8 cellular contexts compared by ENCODE assay signal in the genomic region with DNA sequence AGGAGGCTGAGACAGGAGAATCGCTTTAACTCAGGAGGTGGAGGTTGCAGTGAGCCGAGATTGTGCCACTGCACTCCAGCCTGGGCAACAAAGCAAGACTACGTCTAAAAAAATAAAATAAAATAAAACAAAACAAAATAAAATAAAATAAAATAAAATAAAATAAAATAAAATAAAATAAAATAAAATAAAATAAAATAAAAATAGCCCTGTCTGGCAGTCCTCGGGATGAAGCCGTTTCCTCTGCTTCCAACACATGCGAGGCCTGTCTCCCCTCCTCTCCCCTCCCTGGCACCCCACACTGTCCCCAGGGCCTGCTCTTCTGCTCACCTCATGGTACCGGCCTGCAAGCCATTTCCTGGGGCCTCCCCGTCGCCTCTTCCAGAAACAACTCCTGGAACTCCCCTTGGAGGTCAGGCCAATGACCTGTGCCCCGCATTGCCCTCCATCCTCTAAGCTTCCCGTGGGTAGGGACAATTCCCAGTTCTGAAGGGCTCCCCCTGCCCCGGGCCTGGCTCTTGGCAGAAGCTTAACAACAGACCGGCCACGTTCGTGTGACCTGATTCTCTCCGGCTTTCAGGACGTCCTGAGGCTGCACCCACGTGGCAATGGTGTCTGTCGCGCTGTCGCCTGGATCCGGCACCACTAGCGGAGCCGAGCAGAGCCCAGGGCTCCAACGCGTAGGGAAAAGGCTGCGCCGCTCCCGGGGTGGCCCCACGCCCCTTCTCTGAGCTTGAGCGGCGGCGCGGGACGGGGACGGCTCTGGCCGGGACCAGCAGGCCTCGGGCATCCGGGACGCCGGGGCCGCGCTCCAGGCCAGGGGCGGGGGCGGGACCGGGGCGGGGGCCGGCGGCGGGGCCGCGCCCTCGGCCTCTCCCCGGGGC. TPM values are rescaled to one million over a fixed set of nuclear protein-coding genes. Genes with fewer than 3 reads are reported as not detected.
A peak's percentile ranks its signal among the peaks of the same experiment; 100 is the strongest.
DNase-seq lines count a peak whose midpoint lies in the region; ATAC-seq, FAIRE-seq and TF ChIP-seq lines count a peak whose summit lies in the region.

No MANE protein-coding gene starts in this region.

- H3K27me3 Mint-ChIP-seq in activated naive CD4-positive, alpha-beta T cell treated with anti-CD3 and anti-CD28 coated beads for 36 hours (ENCODE audit: low read depth), result peaks cover 20% of the 10 kb centered on the region

- H3K79me2 ChIP-seq in OCI-LY7 (ENCODE audit: insufficient read depth, low read depth, low read length) (no peaks in the 10 kb centered on the region), GM12878 (ENCODE audit: control insufficient read depth, insufficient read depth, low read length) (peaks cover 64% of the 10 kb centered on the region), smooth muscle cell (ENCODE audit: low read depth) (peaks cover 4% of the 10 kb centered on the region)

- H3K27me3 ChIP-seq in GM12878 (replicated peaks in 1 of 2; ENCODE audit: control insufficient read depth in 2 of 2, insufficient read depth in 2 of 2, low read length in 1 of 2), result no peaks in the 10 kb centered on the region
- H3K27me3 ChIP-seq in smooth muscle cell (ENCODE audit: low read depth), result no peaks in the 10 kb centered on the region

- CTCF ChIA-PET in activated naive CD4-positive, alpha-beta T cell treated with anti-CD3 and anti-CD28 coated beads for 36 hours (lab: Charles Lee), result no interaction called here
- CTCF ChIA-PET in OCI-LY7 (lab: Charles Lee; ENCODE audit: unreplicated experiment) (no interaction called here), GM12878 (lab: Yijun Ruan, JAX) (interaction anchor here (1.2 to 9.4 kb wide), 3 partner anchors 10 to 58 kb away, joined by 3 to 74 read pairs (median 7); no protein-coding TSS in a partner anchor)

- WGBS in GM12878 (ENCODE audit: insufficient coverage, insufficient replicate concordance, low lambda C conversion rate, missing lambda C conversion rate), result 6% methylated on average over 35 of the region's 54 CpGs
- WGBS in smooth muscle cell (ENCODE audit: low lambda C conversion rate), result 17% methylated on average over 40 of the region's 54 CpGs

- H3K27ac ChIP-seq in OCI-LY7 (ENCODE audit: low read depth, low read length, poor library complexity, severe bottlenecking) (no peak overlapping the region), GM12878 (ENCODE audit: control insufficient read depth, insufficient read depth) (peak overlapping the region; percentile 92), smooth muscle cell (ENCODE audit: low read depth) (peak overlapping the region; percentile 71)

- H3K9ac ChIP-seq in GM12878 (ENCODE audit: control insufficient read depth, insufficient read depth, low read length) (peak overlapping the region; percentile 88), smooth muscle cell (ENCODE audit: low read depth) (peak overlapping the region; percentile 87)

- intact Hi-C loops in activated naive CD4-positive, alpha-beta T cell treated with anti-CD3 and anti-CD28 coated beads for 36 hours (cut with micrococcal nuclease), result no loop called here
- intact Hi-C loops in OCI-LY7 (cut with micrococcal nuclease; ENCODE audit: unreplicated experiment), result no loop called here
- intact Hi-C loops in GM12878 (cut with micrococcal nuclease; ENCODE audit: unreplicated experiment), result no loop called here

- FAIRE-seq in GM12878 (lab: Jason Lieb, UNC), result no peak

- no peak overlapping the region for H2AFZ ChIP-seq in OCI-LY7 (ENCODE audit: low read length)
- H2AFZ ChIP-seq in GM12878 (ENCODE audit: control insufficient read depth, low read depth, low read length), result peak overlapping the region; percentile 77
- peak overlapping the region; percentile 97 for H2AFZ ChIP-seq in smooth muscle cell (ENCODE audit: low read depth)

- BruUV-seq in OCI-LY7 (replicated peaks; lab: Mats Ljungman, UMichigan) (no TSS peak), GM12878 (replicated peaks; lab: Mats Ljungman, UMichigan) (TSS peak; percentile 41)

- H3K4me3 Mint-ChIP-seq in activated naive CD4-positive, alpha-beta T cell treated with anti-CD3 and anti-CD28 coated beads for 36 hours, result peak overlapping the region; percentile 79

- TF ChIP-seq RAD21 in GM12878 (IDR thresholded peaks at IDR 0.05; ENCODE audit: insufficient read depth, low read depth, low read length), result no peak

- SMC1A ChIA-PET in GM12878 (lab: Charles Lee; ENCODE audit: uncharacterized antibody, unreplicated experiment), result interaction anchor here (0.6 to 3.8 kb wide), 9 partner anchors 9 to 1901 kb away, joined by 3 to 13 read pairs (median 4); no protein-coding TSS in a partner anchor

- H3K4me3 ChIP-seq in OCI-LY7 (ENCODE audit: low read depth, low read length, poor library complexity, severe bottlenecking) (no peak overlapping the region), GM12878 (peak overlapping the region; percentile 91), iPS-18c (ENCODE audit: insufficient read depth, low read depth, low read length) (peak overlapping the region; percentile 74), smooth muscle cell (peak overlapping the region; percentile 64)

- TF ChIP-seq CTCF in OCI-LY7 (conservative IDR thresholded peaks at IDR 0.05; ENCODE audit: low read length), result no peak
- no peak for TF ChIP-seq CTCF in GM12878 (IDR thresholded peaks at IDR 0.05 in 2 of 3, conservative IDR thresholded peaks at IDR 0.05 in 1 of 3; ENCODE audit: control insufficient read depth in 2 of 3, extremely low read depth in 1 of 3, insufficient read depth in 1 of 3, low read depth in 3 of 3, low read length in 3 of 3)
- TF ChIP-seq CTCF in smooth muscle cell (IDR thresholded peaks at IDR 0.05; ENCODE audit: borderline replicate concordance, insufficient read depth, poor library complexity, severe bottlenecking), result no peak

- RAD21 ChIA-PET in GM12878 (lab: Charles Lee; ENCODE audit: unreplicated experiment), result interaction anchor here (1.5 to 4.9 kb wide), 3 partner anchors 20 to 45 kb away, joined by 6 to 42 read pairs (median 10); no protein-coding TSS in a partner anchor

- H3K9me3 ChIP-seq in OCI-LY7 (ENCODE audit: low read length) (no peaks in the 10 kb centered on the region), GM12878 (replicated peaks; ENCODE audit: control insufficient read depth, insufficient read depth, low read length) (no peaks in the 10 kb centered on the region), iPS-18c (ENCODE audit: control insufficient read depth, insufficient read depth, low read length) (no peaks in the 10 kb centered on the region), smooth muscle cell (replicated peaks; ENCODE audit: low read depth) (no peaks in the 10 kb centered on the region)

- H4K20me1 ChIP-seq in OCI-LY7 (ENCODE audit: insufficient read depth, low read length) (no peaks in the 10 kb centered on the region), GM12878 (ENCODE audit: control insufficient read depth, insufficient read depth) (no peaks in the 10 kb centered on the region), smooth muscle cell (ENCODE audit: low read depth) (no peaks in the 10 kb centered on the region)

- DNase-seq in activated naive CD4-positive, alpha-beta T cell treated with anti-CD3 and anti-CD28 coated beads for 36 hours, result peak; percentile 36
- DNase-seq in activated naive CD4-positive, alpha-beta T cell (lab: John Stamatoyannopoulos, UW), result no peak
- DNase-seq in OCI-LY7 (ENCODE audit: low spot score) (no peak), GM12878 (ENCODE audit: low read depth, low spot score) (no peak), smooth muscle cell (lab: John Stamatoyannopoulos, UW; ENCODE audit: unreplicated experiment) (no peak), SKM-1 (lab: John Stamatoyannopoulos, UW; ENCODE audit: unreplicated experiment) (no peak)

- no peaks in the 10 kb centered on the region for H3K9me3 Mint-ChIP-seq in activated naive CD4-positive, alpha-beta T cell treated with anti-CD3 and anti-CD28 coated beads for 36 hours

- H3K4me1 ChIP-seq in OCI-LY7 (ENCODE audit: insufficient read depth, low read length, poor library complexity, severe bottlenecking) (peaks cover 25% of the 10 kb centered on the region), GM12878 (ENCODE audit: control insufficient read depth, insufficient read depth, low read length) (peaks cover 11% of the 10 kb centered on the region), smooth muscle cell (ENCODE audit: low read depth) (peaks cover 5% of the 10 kb centered on the region)

- no peak for TF ChIP-seq EP300 in GM12878 (IDR thresholded peaks at IDR 0.05; ENCODE audit: borderline replicate concordance in 1 of 2, control insufficient read depth in 1 of 2, low read depth in 2 of 2, low read length in 2 of 2)

- no peaks in the 10 kb centered on the region for H3K9me2 ChIP-seq in OCI-LY7 (ENCODE audit: insufficient read depth, low read length)

- in situ Hi-C loops in GM12878 (cut with MboI), result no loop called here

- H3K27ac Mint-ChIP-seq in activated naive CD4-positive, alpha-beta T cell treated with anti-CD3 and anti-CD28 coated beads for 36 hours, result peak overlapping the region; percentile 46

- H3K4me2 ChIP-seq in OCI-LY7 (ENCODE audit: low read length) (peak overlapping the region; percentile 6; the same call in 1 of the 2 replicates), GM12878 (ENCODE audit: control insufficient read depth, insufficient read depth) (peak overlapping the region; percentile 78), smooth muscle cell (peak overlapping the region; percentile 98)

- ATAC-seq in GM12878 (peak; percentile 12), HG02973 (IDR thresholded peaks at IDR 0.05; ENCODE audit: unreplicated experiment) (no peak)

- no peaks in the 10 kb centered on the region for H3K36me3 Mint-ChIP-seq in activated naive CD4-positive, alpha-beta T cell treated with anti-CD3 and anti-CD28 coated beads for 36 hours (ENCODE audit: low read depth)

- H3K36me3 ChIP-seq in OCI-LY7 (ENCODE audit: insufficient read depth, low read length), result no peaks in the 10 kb centered on the region
- peaks cover 0 to 8% of the 10 kb centered on the region in 2 experiments; a peak in 1 of 4 replicates for H3K36me3 ChIP-seq in GM12878 (ENCODE audit: control insufficient read depth in 2 of 2, insufficient read depth in 2 of 2, low read length in 1 of 2)
- no peaks in the 10 kb centered on the region for H3K36me3 ChIP-seq in smooth muscle cell (ENCODE audit: low read depth)

- POLR2A ChIA-PET in OCI-LY7 (lab: Charles Lee), result no interaction called here
- POLR2A ChIA-PET in GM12878 (lab: Charles Lee), result interaction anchor here (0.5 to 3.6 kb wide), 10 partner anchors 12 to 524 kb away, joined by 3 to 23 read pairs (median 5); a partner anchor contains a TSS

- H3F3A ChIP-seq in smooth muscle cell (ENCODE audit: low read depth), result peaks cover 8% of the 10 kb centered on the region

- peak; percentile 89 for TF ChIP-seq POLR2A in GM12878 (IDR thresholded peaks at IDR 0.05; ENCODE audit: low read depth, low read length)

- peaks cover 27% of the 10 kb centered on the region for H3K4me1 Mint-ChIP-seq in activated naive CD4-positive, alpha-beta T cell treated with anti-CD3 and anti-CD28 coated beads for 36 hours (ENCODE audit: low read depth)

RNA-seq across cellular contexts. Expression of a gene that starts 0.5 kb away (rescaled TPM):
- total RNA-seq in activated naive CD4-positive, alpha-beta T cell treated with anti-CD3 and anti-CD28 coated beads for 36 hours, result 10 to 100 TPM; 37.2 to 37.6 TPM
- 0.05 TPM in 1 of 2 replicates, not detected in the other for total RNA-seq in OCI-LY7 (2014; rRNA removed; shearing (Covaris generic))
- total RNA-seq in OCI-LY7 (2022), result 0.34 and 0.42 TPM in 2 replicates
- total RNA-seq in GM12878 (2013; cell fraction: nucleolus; rRNA removed), result 111 and 117 TPM in 2 replicates
- total RNA-seq in GM12878 (2014; rRNA removed), result 134 and 152 TPM in 2 replicates
- total RNA-seq in GM12878 (2014; rRNA removed; fragmentation: Illumina TruSeq; extraction: Trizol), result 69.7 and 70.3 TPM in 2 replicates
- total RNA-seq in GM12878 (2021), result 154 and 159 TPM in 2 replicates
- 66.8 TPM for polyA plus RNA-seq in GM12878 (2011; ENCODE audit: low read depth)
- 206 and 264 TPM in 2 replicates for polyA plus RNA-seq in GM12878 (2011; rRNA removed)
- 342 and 427 TPM in 2 replicates for polyA plus RNA-seq in GM12878 (2011; cell fraction: cytosol; rRNA removed)
- polyA plus RNA-seq in GM12878 (2011; cell fraction: nucleus; rRNA removed), result 245 and 262 TPM in 2 replicates
- polyA plus RNA-seq in GM12878 (2012), result 179 and 250 TPM in 2 replicates
- 40.7 and 82.2 TPM in 2 replicates for polyA plus RNA-seq in GM12878 (2014; fragmentation: Illumina TruSeq; extraction: Trizol)
- 1 to 10 TPM; 5.2 to 7.1 TPM for polyA plus RNA-seq in GM12878 (2014; fragmentation: Nextera tagmentation; extraction: Ambion mirVana)
- 239 and 255 TPM in 2 replicates for polyA plus RNA-seq in GM12878 (2014; rRNA removed)
- 10 to 100 TPM; 60.9 to 66.9 TPM for polyA plus RNA-seq in GM12878 (2016; fragmentation: Nextera tagmentation; extraction: Ambion mirVana)
- 124 and 137 TPM in 2 replicates for polyA minus RNA-seq in GM12878 (2011; rRNA and poly(A)+ RNA removed)
- polyA minus RNA-seq in GM12878 (2011; cell fraction: cytosol; rRNA and poly(A)+ RNA removed), result 41.4 and 42.4 TPM in 2 replicates
- polyA minus RNA-seq in GM12878 (2011; cell fraction: nucleus; rRNA and poly(A)+ RNA removed), result 18.9 and 21.1 TPM in 2 replicates
- total RNA-seq in smooth muscle cell, result 24.8 and 36.6 TPM in 2 replicates
- 35.1 and 35.6 TPM in 2 replicates for polyA plus RNA-seq in smooth muscle cell

Comparison
In these comparisons a context has a peak if more than half of its experiments do, and no peak if none do; other contexts are left out.
1. H3K4me2 ChIP-seq: peak in every context shown above with its lines; median percentile 98 in smooth muscle cell; 78 in GM12878; 6 in OCI-LY7.
2. RNA of a gene that starts 0.5 kb away (total RNA-seq): 69.7 to 159 TPM in GM12878, 37.2 to 37.6 TPM in activated naive CD4-positive, alpha-beta T cell treated with anti-CD3 and anti-CD28 coated beads for 36 hours and 24.8 to 36.6 TPM in smooth muscle cell; 0.05 to 0.42 TPM in OCI-LY7; every median in the first group is over 10 times any median in the second.